In genomic region chr11:72737341-72737740, GRCh38 we compare ENCODE assay signal across 9 cellular contexts. TPM values are rescaled to one million over a fixed set of nuclear protein-coding genes. Genes with fewer than 3 reads are reported as not detected.
DNase-seq lines count a peak whose midpoint lies in the region; ATAC-seq and TF ChIP-seq lines count a peak whose summit lies in the region.
"Had no signal": no experiment of that assay in that cellular context is flagged by ENCODE, and none has a peak within 500 bp of the region (broad histone marks: within the 10 kb centered on the region; RNA-seq: fewer than 3 reads in every experiment).

No MANE protein-coding gene starts in this region.

- H3K9me3 Mint-ChIP-seq in activated naive CD4-positive, alpha-beta T cell treated with anti-CD3 and anti-CD28 coated beads for 36 hours, result no peaks in the 10 kb centered on the region
- no peaks in the 10 kb centered on the region for H3K9me3 Mint-ChIP-seq in activated T-helper 2 cell treated with anti-CD3 and anti-CD28 coated beads, Interferon-gamma antibody, Interleukin-2, Interleukin-4, amounts not matched to agents 10 μg/mL and 5 μg/mL and 100 μg/mL, durations not matched to agents 14 hours and 24 hours and 36 hours

- H3K27me3 ChIP-seq in right lobe of liver (no peaks in the 10 kb centered on the region), thyroid gland (no peaks in the 10 kb centered on the region)

- no peaks in the 10 kb centered on the region for H3K27me3 Mint-ChIP-seq in activated naive CD4-positive, alpha-beta T cell treated with anti-CD3 and anti-CD28 coated beads for 36 hours (ENCODE audit: low read depth)
- H3K27me3 Mint-ChIP-seq in activated T-helper 2 cell treated with anti-CD3 and anti-CD28 coated beads, Interferon-gamma antibody, Interleukin-2, Interleukin-4, amounts not matched to agents 10 μg/mL and 5 μg/mL and 100 μg/mL, durations not matched to agents 14 hours and 24 hours and 36 hours (ENCODE audit: low read depth), result no peaks in the 10 kb centered on the region

- H3K9me3 ChIP-seq in right lobe of liver (no peaks in the 10 kb centered on the region), thyroid gland (no peaks in the 10 kb centered on the region)

- DNase-seq in activated naive CD4-positive, alpha-beta T cell treated with anti-CD3 and anti-CD28 coated beads for 36 hours, result no peak
- no peak for DNase-seq in activated naive CD4-positive, alpha-beta T cell treated with anti-CD3 and anti-CD28 coated beads, Interleukin-2, amount 50 U/mL, for 16 hours
- DNase-seq in activated T-helper 2 cell treated with anti-CD3 and anti-CD28 coated beads, Interferon-gamma antibody, Interleukin-2, Interleukin-4, amounts not matched to agents 10 μg/mL and 5 μg/mL and 100 μg/mL, durations not matched to agents 14 hours and 24 hours and 36 hours (ENCODE audit: low spot score), result no peak
- DNase-seq in right lobe of liver (no peak), thyroid gland (no peak), omental fat pad (ENCODE audit: low spot score) (no peak), NCI-H2227 (lab: John Stamatoyannopoulos, UW; ENCODE audit: unreplicated experiment) (no peak), SK-N-DZ (ENCODE audit: low spot score) (no peak)
- DNase-seq: NCI-H2171 treated with DMSO at 0.1 percent for 48 hours had no signal

- CTCF ChIA-PET in activated naive CD4-positive, alpha-beta T cell treated with anti-CD3 and anti-CD28 coated beads for 36 hours (lab: Charles Lee), result interaction anchor here (0.6 to 6.8 kb wide), 6 partner anchors 14 to 57 kb away, joined by 3 to 58 read pairs (median 4); partner anchors contain the start of gene STARD10

- no CpG with 5 or more reads among the region's 1 CpG for WGBS in right lobe of liver (ENCODE audit: insufficient coverage, low coverage, low lambda C conversion rate, missing lambda C conversion rate)
- 82 to 85% methylated on average over 1 of the region's 1 CpG for WGBS in thyroid gland, 2 donors

- H3K4me1 Mint-ChIP-seq in activated naive CD4-positive, alpha-beta T cell treated with anti-CD3 and anti-CD28 coated beads for 36 hours (ENCODE audit: low read depth), result peaks cover 59% of the 10 kb centered on the region
- peaks cover 46% of the 10 kb centered on the region for H3K4me1 Mint-ChIP-seq in activated T-helper 2 cell treated with anti-CD3 and anti-CD28 coated beads, Interferon-gamma antibody, Interleukin-2, Interleukin-4, amounts not matched to agents 10 μg/mL and 5 μg/mL and 100 μg/mL, durations not matched to agents 14 hours and 24 hours and 36 hours (ENCODE audit: low read depth)

- TF ChIP-seq CTCF in right lobe of liver (IDR thresholded peaks at IDR 0.05), result no peak
- no peak for TF ChIP-seq CTCF in thyroid gland (IDR thresholded peaks at IDR 0.05)
- no peak for TF ChIP-seq CTCF in omental fat pad (IDR thresholded peaks at IDR 0.05)

- intact Hi-C loops in activated naive CD4-positive, alpha-beta T cell treated with anti-CD3 and anti-CD28 coated beads for 36 hours (cut with micrococcal nuclease), result no loop called here
- intact Hi-C loops in activated T-helper 2 cell treated with anti-CD3 and anti-CD28 coated beads, Interferon-gamma antibody, Interleukin-2, Interleukin-4, amounts not matched to agents 10 μg/mL and 5 μg/mL and 100 μg/mL, durations not matched to agents 14 hours and 24 hours and 36 hours (cut with micrococcal nuclease), result loop anchor here (5.0 kb wide), 1 partner anchor 75 kb away; the partner anchor contains the start of gene ATG16L2
- intact Hi-C loops in right lobe of liver (cut with DNase I), result no loop called here
- intact Hi-C loops in thyroid gland (cut with DNase I), result no loop called here

- H3K27ac ChIP-seq in right lobe of liver (peak overlapping the region; percentile 26 to 75 (median 73)), thyroid gland (peak overlapping the region; percentile 77 to 89 (median 84))

- H3K4me1 ChIP-seq in right lobe of liver (peaks cover 0 to 20% (median 6%) of the 10 kb centered on the region in 4 donors), thyroid gland (peaks cover 69 to 84% of the 10 kb centered on the region in 2 donors)

- peak overlapping the region; percentile 90 for H3K27ac Mint-ChIP-seq in activated naive CD4-positive, alpha-beta T cell treated with anti-CD3 and anti-CD28 coated beads for 36 hours
- peak overlapping the region; percentile 95 for H3K27ac Mint-ChIP-seq in activated T-helper 2 cell treated with anti-CD3 and anti-CD28 coated beads, Interferon-gamma antibody, Interleukin-2, Interleukin-4, amounts not matched to agents 10 μg/mL and 5 μg/mL and 100 μg/mL, durations not matched to agents 14 hours and 24 hours and 36 hours

- H3K4me3 Mint-ChIP-seq in activated naive CD4-positive, alpha-beta T cell treated with anti-CD3 and anti-CD28 coated beads for 36 hours, result peak overlapping the region; percentile 53
- H3K4me3 Mint-ChIP-seq in activated T-helper 2 cell treated with anti-CD3 and anti-CD28 coated beads, Interferon-gamma antibody, Interleukin-2, Interleukin-4, amounts not matched to agents 10 μg/mL and 5 μg/mL and 100 μg/mL, durations not matched to agents 14 hours and 24 hours and 36 hours (ENCODE audit: low read depth), result peak overlapping the region; percentile 49

- peaks cover 1% of the 10 kb centered on the region for H3K36me3 Mint-ChIP-seq in activated naive CD4-positive, alpha-beta T cell treated with anti-CD3 and anti-CD28 coated beads for 36 hours (ENCODE audit: low read depth)
- peaks cover 6% of the 10 kb centered on the region for H3K36me3 Mint-ChIP-seq in activated T-helper 2 cell treated with anti-CD3 and anti-CD28 coated beads, Interferon-gamma antibody, Interleukin-2, Interleukin-4, amounts not matched to agents 10 μg/mL and 5 μg/mL and 100 μg/mL, durations not matched to agents 14 hours and 24 hours and 36 hours (ENCODE audit: low read depth)

- no peaks in the 10 kb centered on the region for H3K36me3 ChIP-seq in right lobe of liver
- no peaks in the 10 kb centered on the region for H3K36me3 ChIP-seq in thyroid gland

- no peak for ATAC-seq in right lobe of liver
- ATAC-seq in omental fat pad (ENCODE audit: low FRiP score), result no peak

- H3K4me3 ChIP-seq in right lobe of liver (no peak overlapping the region), thyroid gland (replicated peaks in 1 of 3) (no peak overlapping the region)

- TF ChIP-seq POLR2A in right lobe of liver (IDR thresholded peaks at IDR 0.05), result no peak
- no peak for TF ChIP-seq POLR2A in thyroid gland (IDR thresholded peaks at IDR 0.05)

RNA-seq across cellular contexts. Expression of gene ARAP1, which starts 14.9 kb away (rescaled TPM):
- total RNA-seq in activated naive CD4-positive, alpha-beta T cell treated with anti-CD3 and anti-CD28 coated beads for 36 hours, result 10 to 100 TPM; 64.7 to 70.1 TPM
- total RNA-seq in activated T-helper 2 cell treated with anti-CD3 and anti-CD28 coated beads, Interferon-gamma antibody, Interleukin-2, Interleukin-4, amounts not matched to agents 10 μg/mL and 5 μg/mL and 100 μg/mL, durations not matched to agents 14 hours and 24 hours and 36 hours, result 95.2 and 96.2 TPM in 2 replicates
- total RNA-seq in right lobe of liver, result 10 to 100 TPM; 32.9 to 76.7 (median 41.2) TPM
- 100 to 1,000 TPM in 3 of 4 donors, 10 to 100 TPM in 1; 90.3 to 146 (median 122) TPM for total RNA-seq in thyroid gland
- 100 to 1,000 TPM; 112 to 204 (median 123) TPM for total RNA-seq in omental fat pad
- polyA plus RNA-seq in SK-N-DZ (2014; cell fraction: cytosol; rRNA removed), result 63.6 and 74.0 TPM in 2 replicates
- 135 and 164 TPM in 2 replicates for polyA plus RNA-seq in SK-N-DZ (2014; cell fraction: nucleus; rRNA removed)

RNA-seq across cellular contexts. Expression of gene STARD10, which starts 56.5 kb away (rescaled TPM):
- 10 to 100 TPM; 11.9 to 12.0 TPM for total RNA-seq in activated naive CD4-positive, alpha-beta T cell treated with anti-CD3 and anti-CD28 coated beads for 36 hours
- 10.7 and 16.0 TPM in 2 replicates for total RNA-seq in activated T-helper 2 cell treated with anti-CD3 and anti-CD28 coated beads, Interferon-gamma antibody, Interleukin-2, Interleukin-4, amounts not matched to agents 10 μg/mL and 5 μg/mL and 100 μg/mL, durations not matched to agents 14 hours and 24 hours and 36 hours
- 100 to 1,000 TPM; 282 to 525 (median 330) TPM for total RNA-seq in right lobe of liver
- total RNA-seq in thyroid gland, result 100 to 1,000 TPM in 1 of 4 donors, 10 to 100 TPM in 3; 67.7 to 113 (median 82.0) TPM
- 10 to 100 TPM; 10.9 to 20.6 (median 15.4) TPM for total RNA-seq in omental fat pad
- 30.0 and 37.8 TPM in 2 replicates for polyA plus RNA-seq in SK-N-DZ (2014; cell fraction: cytosol; rRNA removed)
- 20.7 and 34.3 TPM in 2 replicates for polyA plus RNA-seq in SK-N-DZ (2014; cell fraction: nucleus; rRNA removed)
